Comparison of ENCODE assay signal across 8 cellular contexts in genomic region chr11:113774174-113774503, GRCh38. TPM values are rescaled to one million over a fixed set of nuclear protein-coding genes. Genes with fewer than 3 reads are reported as not detected.
A peak's percentile ranks its signal among the peaks of the same experiment; 100 is the strongest.
DNase-seq lines count a peak whose midpoint lies in the region; ATAC-seq, FAIRE-seq and TF ChIP-seq lines count a peak whose summit lies in the region.

No MANE protein-coding gene starts in this region.

- no peaks in the 10 kb centered on the region for H4K20me1 ChIP-seq in Karpas-422 (ENCODE audit: insufficient read depth, low read depth, low read length)

- H3K9me3 Mint-ChIP-seq in natural killer cell treated with Interleukin-12 subunit alpha and Interleukin-12 subunit beta and Interleukin-15 and Interleukin-18, amount 100 ng/mL, for 72 hours, result no peaks in the 10 kb centered on the region

- H3K4me2 ChIP-seq in Karpas-422 (ENCODE audit: low read depth, low read length, poor library complexity, severe bottlenecking), result peak overlapping the region; percentile 52

- H3K9me2 ChIP-seq in Karpas-422 (replicated peaks; ENCODE audit: insufficient read depth, low read length), result no peaks in the 10 kb centered on the region

- no peaks in the 10 kb centered on the region for H3K36me3 Mint-ChIP-seq in natural killer cell treated with Interleukin-12 subunit alpha and Interleukin-12 subunit beta and Interleukin-15 and Interleukin-18, amount 100 ng/mL, for 72 hours

- H3K27ac Mint-ChIP-seq in natural killer cell treated with Interleukin-12 subunit alpha and Interleukin-12 subunit beta and Interleukin-15 and Interleukin-18, amount 100 ng/mL, for 72 hours, result peak overlapping the region; percentile 94 to 98

- H3K27me3 Mint-ChIP-seq in natural killer cell treated with Interleukin-12 subunit alpha and Interleukin-12 subunit beta and Interleukin-15 and Interleukin-18, amount 100 ng/mL, for 72 hours, result peaks cover 4 to 6% of the 10 kb centered on the region in 2 donors

- peak overlapping the region; percentile 95 for H3K4me3 ChIP-seq in AG10803 (ENCODE audit: low read length)
- H3K4me3 ChIP-seq in Karpas-422 (ENCODE audit: low read length), result peak overlapping the region; percentile 77

- H3K4me3 Mint-ChIP-seq in natural killer cell treated with Interleukin-12 subunit alpha and Interleukin-12 subunit beta and Interleukin-15 and Interleukin-18, amount 100 ng/mL, for 72 hours, result peak overlapping the region; percentile 100

- no peaks in the 10 kb centered on the region for H3K36me3 ChIP-seq in Karpas-422 (ENCODE audit: insufficient read depth, low read length)

- no peak for ATAC-seq in natural killer cell treated with Interleukin-12 subunit alpha and Interleukin-12 subunit beta and Interleukin-15 and Interleukin-18, amount 100 ng/mL, for 72 hours
- ATAC-seq in HG03175 (IDR thresholded peaks at IDR 0.05; ENCODE audit: unreplicated experiment) (no peak), GM19328 (IDR thresholded peaks at IDR 0.05; ENCODE audit: unreplicated experiment) (no peak)

- no peak overlapping the region for H3K27ac ChIP-seq in Karpas-422 (ENCODE audit: low read length)

- peaks cover 14 to 25% of the 10 kb centered on the region in 2 donors for H3K4me1 Mint-ChIP-seq in natural killer cell treated with Interleukin-12 subunit alpha and Interleukin-12 subunit beta and Interleukin-15 and Interleukin-18, amount 100 ng/mL, for 72 hours (ENCODE audit: low read depth in 2 of 2)

- H3K27me3 ChIP-seq in Karpas-422 (ENCODE audit: low read length), result no peaks in the 10 kb centered on the region

- H3K9ac ChIP-seq in Karpas-422 (ENCODE audit: low read length), result peak overlapping the region; percentile 18; the same call in 1 of the 2 replicates

- no peak for DNase-seq in AG10803 (ENCODE audit: low read depth)
- DNase-seq in Karpas-422, result no peak
- no peak for DNase-seq in natural killer cell treated with Interleukin-12 subunit alpha and Interleukin-12 subunit beta and Interleukin-15 and Interleukin-18, amount 100 ng/mL, for 72 hours (ENCODE audit: low spot score)
- DNase-seq in RKO (ENCODE audit: low spot score), result no peak
- no peak for DNase-seq in NCI-H1930 (lab: John Stamatoyannopoulos, UW)

- H2AFZ ChIP-seq in Karpas-422 (ENCODE audit: low read length), result peak overlapping the region; percentile 30; the same call in 1 of the 2 replicates

- H3K79me2 ChIP-seq in Karpas-422 (ENCODE audit: low read length), result peaks cover 25% of the 10 kb centered on the region

- TF ChIP-seq CTCF in AG10803 (conservative IDR thresholded peaks at IDR 0.05; ENCODE audit: low read length), result no peak

- H3K9me3 ChIP-seq in Karpas-422 (ENCODE audit: low read length), result no peaks in the 10 kb centered on the region

- FAIRE-seq in colon (lab: Jason Lieb, UNC), result peak; percentile 87

- H3K4me1 ChIP-seq in Karpas-422 (ENCODE audit: low read length), result peaks cover 27% of the 10 kb centered on the region

RNA-seq across cellular contexts. Expression of gene ZW10, which starts 0.6 kb away (rescaled TPM):
- total RNA-seq in Karpas-422 (2014; rRNA removed; shearing (Covaris generic); ENCODE audit: low replicate concordance), result 6.3 and 11.4 TPM in 2 replicates
- 10 to 100 TPM; 19.6 to 23.8 TPM for total RNA-seq in natural killer cell treated with Interleukin-12 subunit alpha and Interleukin-12 subunit beta and Interleukin-15 and Interleukin-18, amount 100 ng/mL, for 72 hours

RNA-seq across cellular contexts. Expression of gene CLDN25, which starts 5.5 kb away (rescaled TPM):
- not detected in 2 replicates for total RNA-seq in Karpas-422 (2014; rRNA removed; shearing (Covaris generic); ENCODE audit: low replicate concordance)
- total RNA-seq in natural killer cell treated with Interleukin-12 subunit alpha and Interleukin-12 subunit beta and Interleukin-15 and Interleukin-18, amount 100 ng/mL, for 72 hours, result not detected
